In genomic region chr5:132090107-132090506, GRCh38 we compare ENCODE assay signal across 11 cellular contexts. TPM values are rescaled to one million over a fixed set of nuclear protein-coding genes. Genes with fewer than 3 reads are reported as not detected.
DNase-seq lines count a peak whose midpoint lies in the region; ATAC-seq and TF ChIP-seq lines count a peak whose summit lies in the region.
"Had no signal": no experiment of that assay in that cellular context is flagged by ENCODE, and none has a peak within 500 bp of the region (broad histone marks: within the 10 kb centered on the region; RNA-seq: fewer than 3 reads in every experiment).

No MANE protein-coding gene starts in this region.

- DNase-seq in DMS 273 (lab: John Stamatoyannopoulos, UW; ENCODE audit: unreplicated experiment) (peak; percentile 96), HT1080 (ENCODE audit: low read depth) (peak; percentile 96), glomerular visceral epithelial cell (ENCODE audit: extremely low spot score) (peak; percentile 97), ureter (ENCODE audit: low spot score) (no peak)
- DNase-seq in activated CD8-positive, alpha-beta T cell treated with anti-CD3 and anti-CD28 coated beads for 36 hours: peak; percentile 62
- DNase-seq: naive thymus-derived CD8-positive, alpha-beta T cell had no signal

- CTCF ChIA-PET in activated CD8-positive, alpha-beta T cell treated with anti-CD3 and anti-CD28 coated beads for 36 hours (lab: Charles Lee): no interaction called here

- no peaks in the 10 kb centered on the region for H3K36me3 Mint-ChIP-seq in activated CD8-positive, alpha-beta T cell treated with anti-CD3 and anti-CD28 coated beads for 36 hours (ENCODE audit: low read depth)
- H3K36me3 Mint-ChIP-seq: naive thymus-derived CD8-positive, alpha-beta T cell had no signal

- intact Hi-C loops in activated CD8-positive, alpha-beta T cell treated with anti-CD3 and anti-CD28 coated beads for 36 hours (cut with micrococcal nuclease): no loop called here

- TF ChIP-seq CTCF in activated CD8-positive, alpha-beta T cell treated with anti-CD3 and anti-CD28 coated beads for 36 hours (IDR thresholded peaks at IDR 0.05): no peak

- H3K27ac Mint-ChIP-seq in activated CD8-positive, alpha-beta T cell treated with anti-CD3 and anti-CD28 coated beads for 36 hours: peak overlapping the region; percentile 30
- H3K27ac Mint-ChIP-seq: naive thymus-derived CD8-positive, alpha-beta T cell had no signal

- H3K4me1 Mint-ChIP-seq in activated CD8-positive, alpha-beta T cell treated with anti-CD3 and anti-CD28 coated beads for 36 hours (ENCODE audit: low read depth): peaks cover 35% of the 10 kb centered on the region

- H3K4me3 Mint-ChIP-seq in activated CD8-positive, alpha-beta T cell treated with anti-CD3 and anti-CD28 coated beads for 36 hours: no peak overlapping the region
- H3K4me3 Mint-ChIP-seq: naive thymus-derived CD8-positive, alpha-beta T cell had no signal

- no peaks in the 10 kb centered on the region for H3K9me3 Mint-ChIP-seq in activated CD8-positive, alpha-beta T cell treated with anti-CD3 and anti-CD28 coated beads for 36 hours
- H3K9me3 Mint-ChIP-seq: naive thymus-derived CD8-positive, alpha-beta T cell had no signal

- POLR2A ChIA-PET in activated CD8-positive, alpha-beta T cell treated with anti-CD3 and anti-CD28 coated beads for 36 hours (lab: Charles Lee): interaction anchor here (0.8 to 2.7 kb wide), 2 partner anchors 9 kb away, joined by 3 to 13 read pairs; no protein-coding TSS in a partner anchor

- H3K27me3 Mint-ChIP-seq in activated CD8-positive, alpha-beta T cell treated with anti-CD3 and anti-CD28 coated beads for 36 hours: no peaks in the 10 kb centered on the region

- peak; percentile 75 for ATAC-seq in activated CD8-positive, alpha-beta T cell treated with anti-CD3 and anti-CD28 coated beads for 36 hours
- ATAC-seq in GM18520 (IDR thresholded peaks at IDR 0.05; ENCODE audit: unreplicated experiment) (no peak), GM21576 (IDR thresholded peaks at IDR 0.05; ENCODE audit: unreplicated experiment) (no peak), HG03460 (IDR thresholded peaks at IDR 0.05; ENCODE audit: unreplicated experiment) (no peak)
- ATAC-seq: gastroesophageal sphincter; naive thymus-derived CD8-positive, alpha-beta T cell had no signal

RNA-seq across cellular contexts. Expression of gene CSF2, which starts 16.5 kb away (rescaled TPM):
- total RNA-seq in HT1080 (2014; rRNA removed; shearing (Covaris generic)): not detected in 2 replicates
- polyA plus RNA-seq in HT1080 (2015; cell fraction: cytosol; rRNA removed): 0.24 and 0.43 TPM in 2 replicates
- polyA plus RNA-seq in HT1080 (2015; cell fraction: nucleus; rRNA removed): not detected in 2 replicates
- 10 to 100 TPM; 61.5 to 64.1 TPM for total RNA-seq in activated CD8-positive, alpha-beta T cell treated with anti-CD3 and anti-CD28 coated beads for 36 hours
- not detected for total RNA-seq in ureter
- total RNA-seq: naive thymus-derived CD8-positive, alpha-beta T cell; SK-MEL-5 had no signal
- polyA plus RNA-seq: naive thymus-derived CD8-positive, alpha-beta T cell had no signal

RNA-seq across cellular contexts. Expression of gene IL3, which starts 29.7 kb away (rescaled TPM):
- total RNA-seq in HT1080 (2014; rRNA removed; shearing (Covaris generic)): not detected in 2 replicates
- polyA plus RNA-seq in HT1080 (2015; cell fraction: cytosol; rRNA removed): not detected in 2 replicates
- polyA plus RNA-seq in HT1080 (2015; cell fraction: nucleus; rRNA removed): not detected in 2 replicates
- total RNA-seq in activated CD8-positive, alpha-beta T cell treated with anti-CD3 and anti-CD28 coated beads for 36 hours: under 1 TPM; 0.25 to 0.98 TPM
- total RNA-seq in ureter: not detected
- total RNA-seq: gastroesophageal sphincter; naive thymus-derived CD8-positive, alpha-beta T cell; SK-MEL-5 had no signal
- polyA plus RNA-seq: naive thymus-derived CD8-positive, alpha-beta T cell had no signal

Comparison
In these comparisons a context has a peak if more than half of its experiments do, and no peak if none do; other contexts are left out.
1. RNA of gene CSF2, which starts 16.5 kb away (total RNA-seq): 61.5 to 64.1 TPM in activated CD8-positive, alpha-beta T cell treated with anti-CD3 and anti-CD28 coated beads for 36 hours; not detected in HT1080 and not detected in ureter (single experiment); every median in the first group is over 10 times any median in the second.